11 cellular contexts compared by ENCODE assay signal in the genomic region with DNA sequence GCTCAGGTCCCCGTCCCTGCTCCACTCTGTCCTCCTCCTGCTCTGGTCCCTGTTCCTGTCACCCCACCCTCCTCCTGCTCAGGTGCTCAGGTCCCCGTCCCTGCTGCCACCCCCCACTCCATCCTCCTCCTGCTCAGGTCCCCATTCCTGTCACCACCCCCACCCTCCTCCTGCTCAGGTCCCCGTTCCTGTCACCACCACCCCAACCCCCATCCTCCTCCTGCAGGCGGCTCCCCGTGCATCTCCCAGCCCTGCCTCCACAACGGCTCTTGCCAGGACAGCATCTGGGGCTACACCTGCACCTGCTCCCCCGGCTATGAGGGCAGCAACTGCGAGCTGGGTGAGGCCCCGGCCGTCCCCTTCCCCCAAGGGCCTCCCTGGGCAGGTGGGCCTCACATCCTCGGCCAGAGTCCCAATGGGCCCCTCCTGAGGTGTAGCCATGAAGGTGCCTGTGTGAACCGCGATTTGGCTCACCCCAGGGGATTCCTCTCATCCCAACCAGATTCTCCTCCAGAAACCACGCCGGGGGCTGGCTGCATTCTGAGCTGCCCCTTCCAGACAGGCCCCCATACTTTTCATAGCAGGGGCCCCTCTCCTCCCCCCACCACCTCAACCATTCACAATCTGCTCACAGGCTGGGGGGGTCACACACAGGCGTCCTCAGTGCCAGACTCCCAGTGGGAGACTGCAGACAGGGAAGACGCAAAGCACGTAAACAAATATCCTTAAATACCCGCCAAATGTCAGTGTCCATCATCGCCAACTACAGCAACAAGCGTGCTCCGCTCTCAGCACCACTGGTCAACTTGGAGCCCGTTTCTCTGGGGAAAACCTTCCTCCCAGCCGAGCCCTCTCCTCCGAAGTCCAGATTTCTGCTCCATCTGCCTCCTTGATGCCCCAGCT.
DNase-seq lines count a peak whose midpoint lies in the region; ATAC-seq and TF ChIP-seq lines count a peak whose summit lies in the region.
"Had no signal": no experiment of that assay in that cellular context is flagged by ENCODE, and none has a peak within 500 bp of the region (broad histone marks: within the 10 kb centered on the region; RNA-seq: fewer than 3 reads in every experiment).

No MANE protein-coding gene starts in this region.

- peak overlapping the region; percentile 23 for H3K27ac ChIP-seq in KOPT-K1 (ENCODE audit: low read depth, low read length, poor library complexity, severe bottlenecking)
- H3K27ac ChIP-seq: thoracic aorta had no signal

- no peak for DNase-seq in T-helper 1 cell
- DNase-seq in activated naive CD8-positive, alpha-beta T cell treated with anti-CD3 and anti-CD28 coated beads, Interleukin-2, amount 50 U/mL, for 24 hours, result no peak
- DNase-seq in HuH-7 (ENCODE audit: low spot score), result no peak
- DNase-seq in HEK293T (ENCODE audit: extremely low spot score), result no peak
- no peak for DNase-seq in NCI-H1105 (lab: John Stamatoyannopoulos, UW)
- DNase-seq: activated CD4-positive, alpha-beta T cell treated with anti-CD3 and anti-CD28 coated beads, Interleukin-2, amount 50 U/mL, for 1 hour; NCI-H446 treated with DMSO at 0.1 percent for 48 hours had no signal

- H3K9me3 ChIP-seq in KOPT-K1 (ENCODE audit: insufficient read depth, low read length, poor library complexity, severe bottlenecking), result peaks cover 3% of the 10 kb centered on the region
- H3K9me3 ChIP-seq: thoracic aorta had no signal

- peak overlapping the region; percentile 25 for H3K4me3 Mint-ChIP-seq in T-helper 1 cell treated with Interleukin-12 subunit alpha and Interleukin-12 subunit beta and Interleukin-4 antibody, amounts not matched to agents 30 μg/mL and 1 μg/mL, for 36 hours
- H3K4me3 Mint-ChIP-seq in activated naive CD8-positive, alpha-beta T cell treated with anti-CD3 and anti-CD28 coated beads, Interleukin-2, amount 50 U/mL, for 24 hours, result no peak overlapping the region
- peak overlapping the region in 1 of 3 experiments; percentile 31 for H3K4me3 Mint-ChIP-seq in nephron

- H3K36me3 Mint-ChIP-seq in T-helper 1 cell treated with Interleukin-12 subunit alpha and Interleukin-12 subunit beta and Interleukin-4 antibody, amounts not matched to agents 30 μg/mL and 1 μg/mL, for 36 hours (ENCODE audit: low read depth), result peaks cover 5% of the 10 kb centered on the region
- H3K36me3 Mint-ChIP-seq in activated naive CD8-positive, alpha-beta T cell treated with anti-CD3 and anti-CD28 coated beads, Interleukin-2, amount 50 U/mL, for 24 hours (ENCODE audit: low read depth), result peaks cover 9% of the 10 kb centered on the region
- peaks cover 20% of the 10 kb centered on the region for H3K36me3 Mint-ChIP-seq in nephron (ENCODE audit: low read depth)

- H3K36me3 ChIP-seq in KOPT-K1 (ENCODE audit: insufficient read depth, low read length), result peaks cover 4% of the 10 kb centered on the region; the same call in 1 of the 2 replicates
- H3K36me3 ChIP-seq: thoracic aorta had no signal

- CTCF ChIA-PET in HEK293T (lab: Yijun Ruan, JAX), result no interaction called here

- peaks cover 13% of the 10 kb centered on the region for H3K4me1 Mint-ChIP-seq in T-helper 1 cell treated with Interleukin-12 subunit alpha and Interleukin-12 subunit beta and Interleukin-4 antibody, amounts not matched to agents 30 μg/mL and 1 μg/mL, for 36 hours (ENCODE audit: low read depth)
- peaks cover 27% of the 10 kb centered on the region for H3K4me1 Mint-ChIP-seq in activated naive CD8-positive, alpha-beta T cell treated with anti-CD3 and anti-CD28 coated beads, Interleukin-2, amount 50 U/mL, for 24 hours
- H3K4me1 Mint-ChIP-seq in nephron, result peaks cover 12% of the 10 kb centered on the region

- no peak for TF ChIP-seq CTCF in nephron (IDR thresholded peaks at IDR 0.05; ENCODE audit: unreplicated experiment in 3 of 3)

- H3K9me3 Mint-ChIP-seq in T-helper 1 cell treated with Interleukin-12 subunit alpha and Interleukin-12 subunit beta and Interleukin-4 antibody, amounts not matched to agents 30 μg/mL and 1 μg/mL, for 36 hours, result no peaks in the 10 kb centered on the region
- H3K9me3 Mint-ChIP-seq in activated naive CD8-positive, alpha-beta T cell treated with anti-CD3 and anti-CD28 coated beads, Interleukin-2, amount 50 U/mL, for 24 hours, result no peaks in the 10 kb centered on the region
- peaks cover 3% of the 10 kb centered on the region for H3K9me3 Mint-ChIP-seq in nephron

- peak overlapping the region; percentile 76 for H3K27ac Mint-ChIP-seq in T-helper 1 cell treated with Interleukin-12 subunit alpha and Interleukin-12 subunit beta and Interleukin-4 antibody, amounts not matched to agents 30 μg/mL and 1 μg/mL, for 36 hours
- H3K27ac Mint-ChIP-seq in activated naive CD8-positive, alpha-beta T cell treated with anti-CD3 and anti-CD28 coated beads, Interleukin-2, amount 50 U/mL, for 24 hours, result no peak overlapping the region
- H3K27ac Mint-ChIP-seq in nephron, result peak overlapping the region in 2 of 3 experiments; percentile 61 to 79

- POLR2A ChIA-PET in HEK293T (lab: Yijun Ruan, JAX), result no interaction called here

- H3K27me3 Mint-ChIP-seq in T-helper 1 cell treated with Interleukin-12 subunit alpha and Interleukin-12 subunit beta and Interleukin-4 antibody, amounts not matched to agents 30 μg/mL and 1 μg/mL, for 36 hours (ENCODE audit: low read depth), result peaks cover 3% of the 10 kb centered on the region
- H3K27me3 Mint-ChIP-seq in activated naive CD8-positive, alpha-beta T cell treated with anti-CD3 and anti-CD28 coated beads, Interleukin-2, amount 50 U/mL, for 24 hours, result peaks cover 4% of the 10 kb centered on the region
- peaks cover 31% of the 10 kb centered on the region for H3K27me3 Mint-ChIP-seq in nephron (ENCODE audit: low read depth)

- peak; percentile 16 for ATAC-seq in activated naive CD8-positive, alpha-beta T cell treated with anti-CD3 and anti-CD28 coated beads, Interleukin-2, amount 50 U/mL, for 24 hours

TF ChIP-seq in HEK293T, 16 proteins besides CTCF, POLR2A, EP300 and RAD21:
- TF ChIP-seq FOXK2 (IDR thresholded peaks at IDR 0.05), result no peak
- TF ChIP-seq ELF4 (IDR thresholded peaks at IDR 0.05), result no peak
- no peak for TF ChIP-seq SUZ12 (IDR thresholded peaks at IDR 0.05)
- no peak for TF ChIP-seq ARNT (IDR thresholded peaks at IDR 0.05)
